28 cellular contexts compared by ENCODE assay signal in the genomic region with DNA sequence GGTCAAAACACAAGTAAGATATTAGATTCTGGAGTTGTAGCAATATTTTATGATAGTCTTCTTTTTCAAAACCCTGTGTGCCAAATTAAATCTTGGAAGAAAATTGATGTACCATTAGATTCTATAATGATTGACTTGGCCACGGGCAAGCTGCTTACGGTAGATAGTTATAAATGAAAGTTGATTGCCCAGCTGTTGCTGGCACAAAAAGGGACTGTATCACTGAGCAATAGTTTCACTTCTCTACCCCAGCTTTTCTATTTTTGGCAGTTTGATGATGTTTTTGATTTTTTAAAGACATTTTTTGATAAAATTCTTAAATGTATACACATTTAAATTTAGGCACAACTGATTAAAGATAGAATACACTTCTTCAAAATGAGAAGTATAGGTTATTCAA.
"Had no signal": no experiment of that assay in that cellular context is flagged by ENCODE, and none has a peak within 500 bp of the region (broad histone marks: within the 10 kb centered on the region; RNA-seq: fewer than 3 reads in every experiment).

No MANE protein-coding gene starts in this region.

- H3K36me3 ChIP-seq: brain microvascular endothelial cell had no signal

- H3K4me3 ChIP-seq: coronary artery, dorsolateral prefrontal cortex had no signal

- DNase-seq: activated CD4-positive, alpha-beta T cell treated with anti-CD3 and anti-CD28 coated beads for 1 hour; activated CD4-positive, alpha-beta T cell treated with anti-CD3 and anti-CD28 coated beads for 4 hours; activated CD4-positive, alpha-beta T cell treated with anti-CD3 and anti-CD28 coated beads, Interleukin-2, amount 10 ng/mL, durations not matched to agents 7 days and 5 days; activated CD4-positive, alpha-beta T cell treated with anti-CD3 and anti-CD28 coated beads, Interleukin-2, amount 50 U/mL, for 4 hours; activated CD8-positive, alpha-beta memory T cell treated with anti-CD3 and anti-CD28 coated beads for 24 hours; activated CD8-positive, alpha-beta T cell treated with anti-CD3 and anti-CD28 coated beads for 36 hours; activated effector memory CD4-positive, alpha-beta T cell treated with Interleukin-2 at 50 U/mL for 16 hours; activated gamma-delta T cell treated with Interleukin-2 at 50 U/mL for 16 hours; activated naive CD4-positive, alpha-beta T cell treated with anti-CD3 and anti-CD28 coated beads, Interleukin-2, amount 50 U/mL, for 16 hours; activated naive CD4-positive, alpha-beta T cell treated with Interleukin-2 at 50 U/mL for 16 hours; activated T-cell treated with anti-CD3 and anti-CD28 coated beads, Interleukin-2, amount 50 U/mL, for 4 hours; amniotic stem cell; anterior cingulate cortex; brain microvascular endothelial cell; dorsolateral prefrontal cortex; effector memory CD4-positive, alpha-beta T cell; endodermal cell; foreskin fibroblast; head of caudate nucleus; hippocampal formation had no signal

- FAIRE-seq: astrocyte, bronchial epithelial cell, TTC549 had no signal

- H3K27ac ChIP-seq: brain microvascular endothelial cell, coronary artery, dorsolateral prefrontal cortex, VCaP had no signal

- H3K27me3 ChIP-seq: brain microvascular endothelial cell, dorsolateral prefrontal cortex had no signal

- ATAC-seq: activated CD8-positive, alpha-beta T cell treated with anti-CD3 and anti-CD28 coated beads for 36 hours; activated T-cell treated with anti-CD3 and anti-CD28 coated beads, Interleukin-2, amount 50 U/mL, for 4 hours; activated T-helper 17 cell treated with anti-CD3 and anti-CD28 coated beads, Interleukin-2, amount 50 U/mL, for 72 hours; esophagus mucosa; WTC11 had no signal
